ENCODE assay signal across 13 cellular contexts in genomic region chr12:47237751-47238211, GRCh38.
DNase-seq lines count a peak whose midpoint lies in the region; ATAC-seq and TF ChIP-seq lines count a peak whose summit lies in the region.
"Had no signal": no experiment of that assay in that cellular context is flagged by ENCODE, and none has a peak within 500 bp of the region (broad histone marks: within the 10 kb centered on the region; RNA-seq: fewer than 3 reads in every experiment).

No MANE protein-coding gene starts in this region.

- H3K9me3 ChIP-seq in PC-9 (ENCODE audit: insufficient read depth, low read depth): no peaks in the 10 kb centered on the region; the same call in none of the 2 replicates
- no peaks in the 10 kb centered on the region for H3K9me3 ChIP-seq in osteoblast (ENCODE audit: low read depth, low read length)
- H3K9me3 ChIP-seq: MG63 had no signal

- H3K27ac Mint-ChIP-seq in activated CD4-positive, alpha-beta T cell treated with anti-CD3 and anti-CD28 coated beads, Interleukin-2, amount 10 ng/mL, durations not matched to agents 24 days and 14 days: peak overlapping the region; percentile 65
- H3K27ac Mint-ChIP-seq: neural progenitor cell, type B pancreatic cell had no signal

- H3K27me3 ChIP-seq in PC-9 (ENCODE audit: insufficient read depth, low read depth) (no peaks in the 10 kb centered on the region), osteoblast (ENCODE audit: insufficient read depth, low read length) (no peaks in the 10 kb centered on the region)
- H3K27me3 ChIP-seq: MG63, neural progenitor cell had no signal

- CTCF ChIA-PET in PC-9 (lab: Charles Lee): no interaction called here

- no TSS peak for BruUV-seq in PC-9 (replicated peaks; lab: Mats Ljungman, UMichigan)

- H3K79me2 ChIP-seq in PC-9 (ENCODE audit: low read depth): no peaks in the 10 kb centered on the region
- H3K79me2 ChIP-seq in osteoblast (ENCODE audit: insufficient read depth, low read length): no peaks in the 10 kb centered on the region

- ATAC-seq in HG03039 (IDR thresholded peaks at IDR 0.05; ENCODE audit: unreplicated experiment): no peak
- ATAC-seq: GM12878 had no signal

- H3K36me3 ChIP-seq in PC-9 (ENCODE audit: low read depth) (no peaks in the 10 kb centered on the region), osteoblast (ENCODE audit: insufficient read depth, low read length) (no peaks in the 10 kb centered on the region)
- H3K36me3 ChIP-seq: MG63, neural progenitor cell had no signal

- no peaks in the 10 kb centered on the region for H3K27me3 Mint-ChIP-seq in activated CD4-positive, alpha-beta T cell treated with anti-CD3 and anti-CD28 coated beads, Interleukin-2, amount 10 ng/mL, durations not matched to agents 24 days and 14 days
- H3K27me3 Mint-ChIP-seq: type B pancreatic cell had no signal

- POLR2A ChIA-PET in PC-9 (lab: Charles Lee; ENCODE audit: unreplicated experiment): no interaction called here

- no peak for DNase-seq in activated CD4-positive, alpha-beta T cell treated with anti-CD3 and anti-CD28 coated beads, Interleukin-2, amount 10 ng/mL, durations not matched to agents 24 days and 14 days
- DNase-seq in activated CD4-positive, alpha-beta T cell treated with anti-CD3 and anti-CD28 coated beads, Interleukin-2, amount 50 U/mL, for 48 hours: no peak
- no peak for DNase-seq in PC-9
- DNase-seq in choroid plexus epithelial cell (ENCODE audit: low read depth): peak; percentile 34
- DNase-seq in osteoblast (ENCODE audit: insufficient read length, low spot score, missing footprints): no peak
- no peak for DNase-seq in NCI-H187 (lab: John Stamatoyannopoulos, UW)
- DNase-seq in medulla oblongata (ENCODE audit: extremely low spot score): no peak
- DNase-seq: DMS79, MG63 had no signal

- H4K20me1 ChIP-seq in PC-9 (ENCODE audit: insufficient read depth): no peaks in the 10 kb centered on the region
- no peaks in the 10 kb centered on the region for H4K20me1 ChIP-seq in osteoblast (ENCODE audit: insufficient read depth, low read length)

- peaks cover 8% of the 10 kb centered on the region for H3K9me3 Mint-ChIP-seq in activated CD4-positive, alpha-beta T cell treated with anti-CD3 and anti-CD28 coated beads, Interleukin-2, amount 10 ng/mL, durations not matched to agents 24 days and 14 days
- H3K9me3 Mint-ChIP-seq: type B pancreatic cell had no signal

- H3K27ac ChIP-seq in PC-9 (peak overlapping the region; percentile 24; the same call in 1 of the 2 replicates), osteoblast (ENCODE audit: low read depth, low read length) (no peak overlapping the region)
- H3K27ac ChIP-seq: neural progenitor cell had no signal

- H3K4me3 ChIP-seq in PC-9 (no peak overlapping the region), choroid plexus epithelial cell (ENCODE audit: low read depth, low read length) (no peak overlapping the region), osteoblast (ENCODE audit: insufficient read depth, low read length) (no peak overlapping the region)
- H3K4me3 ChIP-seq: GM12878, MG63, neural progenitor cell had no signal

- H2AFZ ChIP-seq in PC-9: no peak overlapping the region
- peak overlapping the region; percentile 45 for H2AFZ ChIP-seq in osteoblast (ENCODE audit: low read length)
- H2AFZ ChIP-seq: neural progenitor cell had no signal

- H3K4me1 Mint-ChIP-seq in activated CD4-positive, alpha-beta T cell treated with anti-CD3 and anti-CD28 coated beads, Interleukin-2, amount 10 ng/mL, durations not matched to agents 24 days and 14 days: peaks cover 34% of the 10 kb centered on the region

- TF ChIP-seq CTCF in PC-9 (conservative IDR thresholded peaks at IDR 0.05) (no peak), choroid plexus epithelial cell (conservative IDR thresholded peaks at IDR 0.05; ENCODE audit: low read depth, low read length) (no peak), osteoblast (IDR thresholded peaks at IDR 0.05; ENCODE audit: extremely low read depth, low read depth, low read length) (no peak)

- no peak overlapping the region for H3K4me3 Mint-ChIP-seq in activated CD4-positive, alpha-beta T cell treated with anti-CD3 and anti-CD28 coated beads, Interleukin-2, amount 10 ng/mL, durations not matched to agents 24 days and 14 days
- H3K4me3 Mint-ChIP-seq: neural progenitor cell, type B pancreatic cell had no signal

- H3K4me1 ChIP-seq in PC-9 (replicated peaks; ENCODE audit: insufficient read depth) (peaks cover 15% of the 10 kb centered on the region), osteoblast (ENCODE audit: insufficient read depth, low read length) (peaks cover 12% of the 10 kb centered on the region)
- H3K4me1 ChIP-seq: neural progenitor cell had no signal

- no peaks in the 10 kb centered on the region for H3K9me2 ChIP-seq in PC-9 (ENCODE audit: insufficient read depth)

- H3F3A ChIP-seq in PC-9 (ENCODE audit: insufficient read depth, low read depth): peaks cover 8% of the 10 kb centered on the region; the same call in 1 of the 2 replicates

- H3K36me3 Mint-ChIP-seq in activated CD4-positive, alpha-beta T cell treated with anti-CD3 and anti-CD28 coated beads, Interleukin-2, amount 10 ng/mL, durations not matched to agents 24 days and 14 days (ENCODE audit: low read depth): peaks cover 63% of the 10 kb centered on the region
- H3K36me3 Mint-ChIP-seq: type B pancreatic cell had no signal

- intact Hi-C loops in activated CD4-positive, alpha-beta T cell treated with anti-CD3 and anti-CD28 coated beads, Interleukin-2, amount 10 ng/mL, durations not matched to agents 24 days and 14 days (cut with micrococcal nuclease): loop anchor here (5.0 kb wide), 1 partner anchor 70 kb away; no protein-coding TSS in a partner anchor
- intact Hi-C loops in PC-9 (cut with micrococcal nuclease; ENCODE audit: unreplicated experiment): no loop called here

- no peak overlapping the region for H3K4me2 ChIP-seq in PC-9
- H3K4me2 ChIP-seq in osteoblast (ENCODE audit: insufficient read depth, low read length): no peak overlapping the region
- H3K4me2 ChIP-seq: neural progenitor cell had no signal
